Comparison of ENCODE assay signal across 17 cellular contexts in the genomic region with DNA sequence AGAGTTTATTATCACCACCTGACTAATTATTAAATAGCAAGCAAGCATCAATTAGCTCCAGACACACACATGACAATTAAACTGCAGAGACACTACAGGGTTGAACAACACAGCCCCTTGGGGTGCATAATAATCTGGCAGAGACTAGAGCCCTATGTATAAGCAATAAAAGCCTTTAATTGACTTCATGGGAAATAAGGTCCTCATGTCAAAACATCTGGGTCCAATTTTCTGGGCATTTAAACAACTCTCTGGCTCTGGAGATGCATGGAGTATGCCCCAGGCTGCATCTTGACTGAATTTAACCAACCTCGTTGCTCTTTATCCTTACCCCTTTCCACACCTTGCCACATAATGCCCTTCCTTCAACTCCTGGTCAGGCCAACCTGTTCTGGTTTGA.
A peak's percentile ranks its signal among the peaks of the same experiment; 100 is the strongest.
DNase-seq lines count a peak whose midpoint lies in the region; ATAC-seq, FAIRE-seq and TF ChIP-seq lines count a peak whose summit lies in the region.
"Had no signal": no experiment of that assay in that cellular context is flagged by ENCODE, and none has a peak within 500 bp of the region (broad histone marks: within the 10 kb centered on the region; RNA-seq: fewer than 3 reads in every experiment).

No MANE protein-coding gene starts in this region.

- POLR2A ChIA-PET in A673 (lab: Charles Lee; ENCODE audit: low non-redundant PET), result no interaction called here

- TF ChIP-seq CTCF in A673 (conservative IDR thresholded peaks at IDR 0.05; ENCODE audit: low read depth, low read length) (no peak), mucosa of descending colon (IDR thresholded peaks at IDR 0.05) (no peak), ovary (IDR thresholded peaks at IDR 0.05) (no peak)

- DNase-seq in A673 (ENCODE audit: low spot score) (peak; percentile 7), GM03348 (ENCODE audit: low spot score) (peak; percentile 7), NCI-H146 treated with DMSO at 0.1 percent for 48 hours (lab: John Stamatoyannopoulos, UW; ENCODE audit: unreplicated experiment) (peak; percentile 63), mucosa of gallbladder (ENCODE audit: low spot score) (no peak), mucosa of descending colon (no peak), ovary (no peak)
- DNase-seq in stimulated activated CD4-positive, alpha-beta T cell treated with anti-CD3 and anti-CD28 coated beads, Interleukin-4, amount 100 ng/mL, for 24 hours, result no peak
- DNase-seq: CD4-positive, alpha-beta memory T cell; EL; HCEC 1CT; MV-4-11; NCI-H1930; NCI-H510A treated with DMSO at 0.1 percent for 48 hours; OCI-M1 had no signal

- H3K4me3 ChIP-seq in A673 (ENCODE audit: low read depth, low read length, poor library complexity, severe bottlenecking) (no peak overlapping the region), mucosa of descending colon (no peak overlapping the region), ovary (no peak overlapping the region)
- H3K4me3 ChIP-seq: A549 had no signal

- ATAC-seq in mucosa of descending colon, result no peak
- ATAC-seq: A549 had no signal

- intact Hi-C loops in A673 (cut with micrococcal nuclease; ENCODE audit: unreplicated experiment), result no loop called here
- intact Hi-C loops in mucosa of descending colon (cut with DNase I, micrococcal nuclease), result no loop called here
- intact Hi-C loops in ovary (cut with DNase I), result no loop called here

- H3K27me3 ChIP-seq in A673 (replicated peaks; ENCODE audit: insufficient read depth, low read depth, low read length, poor library complexity) (peaks cover 62% of the 10 kb centered on the region), ovary (no peaks in the 10 kb centered on the region)

- no peak for TF ChIP-seq EP300 in ovary (IDR thresholded peaks at IDR 0.05)

- no peak for TF ChIP-seq POLR2A in ovary (IDR thresholded peaks at IDR 0.05)

- CTCF ChIA-PET in A673 (lab: Charles Lee), result no interaction called here

- BruUV-seq in A673 (replicated peaks; lab: Mats Ljungman, UMichigan), result no TSS peak

- FAIRE-seq in endometrium (lab: Jason Lieb, UNC), result peak; percentile 51
- FAIRE-seq: A549, D721Med had no signal

- H3K9me3 ChIP-seq in A673 (ENCODE audit: low read depth, low read length, poor library complexity, severe bottlenecking) (no peaks in the 10 kb centered on the region), mucosa of descending colon (no peaks in the 10 kb centered on the region), ovary (no peaks in the 10 kb centered on the region)
- H3K9me3 ChIP-seq: A549 had no signal

- H3K27ac ChIP-seq in A673 (ENCODE audit: low read depth, low read length, poor library complexity, severe bottlenecking), result no peak overlapping the region
- no peak overlapping the region for H3K27ac ChIP-seq in ovary
- H3K27ac ChIP-seq: A549 had no signal

- H3K36me3 ChIP-seq in A673 (ENCODE audit: insufficient read depth, low read length, poor library complexity, severe bottlenecking), result no peaks in the 10 kb centered on the region
- H3K36me3 ChIP-seq in mucosa of descending colon (ENCODE audit: low read depth), result no peaks in the 10 kb centered on the region
- H3K36me3 ChIP-seq in ovary, result no peaks in the 10 kb centered on the region

- H3K4me1 ChIP-seq in A673 (ENCODE audit: insufficient read depth, low read length, poor library complexity, severe bottlenecking) (no peaks in the 10 kb centered on the region), mucosa of descending colon (ENCODE audit: low read depth) (no peaks in the 10 kb centered on the region), ovary (ENCODE audit: insufficient read depth) (no peaks in the 10 kb centered on the region)
- H3K4me1 ChIP-seq: A549 had no signal

- WGBS in ovary, 3 donors, result 46 to 50% (median 49%) methylated on average over 1 of the region's 1 CpG

Comparison
In these comparisons a context has a peak if more than half of its experiments do, and no peak if none do; other contexts are left out.
1. DNase-seq: peak in A673 (single experiment), GM03348 (single experiment) and NCI-H146 treated with DMSO at 0.1 percent for 48 hours (single experiment); none in stimulated activated CD4-positive, alpha-beta T cell treated with anti-CD3 and anti-CD28 coated beads, Interleukin-4, amount 100 ng/mL, for 24 hours (single experiment), mucosa of gallbladder (single experiment), mucosa of descending colon (0 of 3) and ovary (0 of 5).